ENCODE assay signal across 9 cellular contexts in the genomic region with DNA sequence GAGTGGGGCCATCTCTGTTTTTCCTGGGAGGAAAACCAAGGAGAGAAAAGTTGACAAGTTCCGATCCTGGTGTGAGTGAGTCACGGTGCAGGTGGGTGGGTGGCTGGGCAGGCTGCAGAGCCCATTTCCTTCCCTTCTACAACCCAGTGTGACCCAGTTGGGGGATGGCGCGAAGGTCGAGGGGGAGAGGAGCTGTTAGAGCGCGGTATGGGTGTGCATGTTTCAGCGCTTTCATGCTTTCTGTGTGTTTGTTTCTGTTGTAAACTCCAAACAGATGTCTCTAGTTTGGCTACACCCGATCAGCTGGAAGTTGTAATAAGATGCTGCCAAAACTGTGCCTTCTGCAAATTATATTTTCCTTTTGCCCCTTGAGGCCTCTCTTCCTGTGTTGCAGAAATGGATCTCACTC.
DNase-seq lines count a peak whose midpoint lies in the region; ATAC-seq and TF ChIP-seq lines count a peak whose summit lies in the region.
"Had no signal": no experiment of that assay in that cellular context is flagged by ENCODE, and none has a peak within 500 bp of the region (broad histone marks: within the 10 kb centered on the region; RNA-seq: fewer than 3 reads in every experiment).

No MANE protein-coding gene starts in this region.

- peaks cover 10% of the 10 kb centered on the region for H3F3A ChIP-seq in OCI-LY1 (ENCODE audit: insufficient read depth, low read length)

- peaks cover 2% of the 10 kb centered on the region for H3K36me3 Mint-ChIP-seq in T-helper 1 cell treated with Interleukin-12 subunit alpha and Interleukin-12 subunit beta and Interleukin-4 antibody, amounts not matched to agents 30 μg/mL and 1 μg/mL, for 36 hours (ENCODE audit: low read depth)
- H3K36me3 Mint-ChIP-seq in stimulated activated effector memory CD8-positive, alpha-beta T cell treated with anti-CD3 and anti-CD28 coated beads, Interleukin-12 subunit alpha, Interleukin-12 subunit beta, amount 100 ng/mL, for 72 hours, result peaks cover 34% of the 10 kb centered on the region

- H3K4me3 ChIP-seq in OCI-LY1 (ENCODE audit: low read depth, low read length, poor library complexity, severe bottlenecking) (no peak overlapping the region), HAP-1 (no peak overlapping the region)
- H3K4me3 ChIP-seq: A549 had no signal

- peaks cover 3% of the 10 kb centered on the region; the same call in 1 of the 2 replicates for H3K27me3 ChIP-seq in OCI-LY1 (ENCODE audit: insufficient read depth, low read length)
- H3K27me3 ChIP-seq in HAP-1 (ENCODE audit: low read depth), result no peaks in the 10 kb centered on the region

- H3K36me3 ChIP-seq in OCI-LY1 (ENCODE audit: insufficient read depth, low read length) (no peaks in the 10 kb centered on the region), HAP-1 (replicated peaks) (no peaks in the 10 kb centered on the region; the same call in 1 of the 2 replicates)

- peaks cover 56% of the 10 kb centered on the region for H3K27me3 Mint-ChIP-seq in T-helper 1 cell treated with Interleukin-12 subunit alpha and Interleukin-12 subunit beta and Interleukin-4 antibody, amounts not matched to agents 30 μg/mL and 1 μg/mL, for 36 hours (ENCODE audit: low read depth)

- H3K9me3 ChIP-seq in OCI-LY1 (ENCODE audit: low read length) (no peaks in the 10 kb centered on the region), HAP-1 (no peaks in the 10 kb centered on the region)
- H3K9me3 ChIP-seq: A549 had no signal

- ATAC-seq in stimulated activated effector memory CD8-positive, alpha-beta T cell treated with anti-CD3 and anti-CD28 coated beads, Interleukin-12 subunit alpha, Interleukin-12 subunit beta, amount 100 ng/mL, for 72 hours, result no peak
- ATAC-seq: A549 had no signal

- no peaks in the 10 kb centered on the region for H3K79me2 ChIP-seq in OCI-LY1 (ENCODE audit: insufficient read depth, low read length)

- no peaks in the 10 kb centered on the region for H4K20me1 ChIP-seq in OCI-LY1 (ENCODE audit: insufficient read depth, low read length)

- no peaks in the 10 kb centered on the region for H3K9me3 Mint-ChIP-seq in T-helper 1 cell treated with Interleukin-12 subunit alpha and Interleukin-12 subunit beta and Interleukin-4 antibody, amounts not matched to agents 30 μg/mL and 1 μg/mL, for 36 hours
- H3K9me3 Mint-ChIP-seq in stimulated activated effector memory CD8-positive, alpha-beta T cell treated with anti-CD3 and anti-CD28 coated beads, Interleukin-12 subunit alpha, Interleukin-12 subunit beta, amount 100 ng/mL, for 72 hours, result no peaks in the 10 kb centered on the region

- H3K9ac ChIP-seq in OCI-LY1 (ENCODE audit: low read length), result no peak overlapping the region; the same call in 1 of the 2 replicates

- peak overlapping the region; percentile 77 for H3K27ac ChIP-seq in OCI-LY1 (ENCODE audit: low read depth, low read length, poor library complexity, severe bottlenecking)
- H3K27ac ChIP-seq: A549 had no signal

- H3K9me2 ChIP-seq in OCI-LY1 (ENCODE audit: low read depth, low read length), result no peaks in the 10 kb centered on the region

- peak overlapping the region; percentile 31 for H3K27ac Mint-ChIP-seq in T-helper 1 cell treated with Interleukin-12 subunit alpha and Interleukin-12 subunit beta and Interleukin-4 antibody, amounts not matched to agents 30 μg/mL and 1 μg/mL, for 36 hours
- H3K27ac Mint-ChIP-seq in stimulated activated effector memory CD8-positive, alpha-beta T cell treated with anti-CD3 and anti-CD28 coated beads, Interleukin-12 subunit alpha, Interleukin-12 subunit beta, amount 100 ng/mL, for 72 hours, result peak overlapping the region; percentile 83

- TF ChIP-seq CTCF in OCI-LY1 (IDR thresholded peaks at IDR 0.05; ENCODE audit: low read length), result no peak

- peaks cover 27% of the 10 kb centered on the region for H3K4me1 Mint-ChIP-seq in T-helper 1 cell treated with Interleukin-12 subunit alpha and Interleukin-12 subunit beta and Interleukin-4 antibody, amounts not matched to agents 30 μg/mL and 1 μg/mL, for 36 hours (ENCODE audit: low read depth)
- peaks cover 56% of the 10 kb centered on the region for H3K4me1 Mint-ChIP-seq in stimulated activated effector memory CD8-positive, alpha-beta T cell treated with anti-CD3 and anti-CD28 coated beads, Interleukin-12 subunit alpha, Interleukin-12 subunit beta, amount 100 ng/mL, for 72 hours

- H2AFZ ChIP-seq in OCI-LY1 (ENCODE audit: low read length), result no peak overlapping the region

- peak overlapping the region; percentile 45 for H3K4me3 Mint-ChIP-seq in T-helper 1 cell treated with Interleukin-12 subunit alpha and Interleukin-12 subunit beta and Interleukin-4 antibody, amounts not matched to agents 30 μg/mL and 1 μg/mL, for 36 hours
- H3K4me3 Mint-ChIP-seq in stimulated activated effector memory CD8-positive, alpha-beta T cell treated with anti-CD3 and anti-CD28 coated beads, Interleukin-12 subunit alpha, Interleukin-12 subunit beta, amount 100 ng/mL, for 72 hours, result peak overlapping the region; percentile 92

- in situ Hi-C loops in HAP-1 (cut with MboI; ENCODE audit: low sequenced_read_pairs), result loop anchor here (5.0 kb wide), 1 partner anchor 418 kb away; no protein-coding TSS in a partner anchor

- H3K4me2 ChIP-seq in OCI-LY1 (ENCODE audit: low read length), result peak overlapping the region; percentile 69; the same call in 1 of the 2 replicates
- H3K4me2 ChIP-seq: A549 had no signal

- H3K4me1 ChIP-seq in OCI-LY1 (ENCODE audit: insufficient read depth, low read length, severe bottlenecking), result peaks cover 79% of the 10 kb centered on the region
- peaks cover 23% of the 10 kb centered on the region for H3K4me1 ChIP-seq in HAP-1

- DNase-seq in T-helper 1 cell (no peak), fibroblast of peridontal ligament (ENCODE audit: extremely low read depth) (peak; percentile 95), NCI-H82 treated with DMSO at 0.1 percent for 48 hours (lab: John Stamatoyannopoulos, UW; ENCODE audit: unreplicated experiment) (no peak), HAP-1 (ENCODE audit: low spot score in 2 of 2) (no peak), GM19238 (ENCODE audit: insufficient read length, low spot score) (no peak)
- DNase-seq in stimulated activated effector memory CD8-positive, alpha-beta T cell treated with anti-CD3 and anti-CD28 coated beads, Interleukin-12 subunit alpha, Interleukin-12 subunit beta, amount 100 ng/mL, for 72 hours (ENCODE audit: low spot score in 2 of 2), result no peak
